Comparison of ENCODE assay signal across 29 cellular contexts in the genomic region with DNA sequence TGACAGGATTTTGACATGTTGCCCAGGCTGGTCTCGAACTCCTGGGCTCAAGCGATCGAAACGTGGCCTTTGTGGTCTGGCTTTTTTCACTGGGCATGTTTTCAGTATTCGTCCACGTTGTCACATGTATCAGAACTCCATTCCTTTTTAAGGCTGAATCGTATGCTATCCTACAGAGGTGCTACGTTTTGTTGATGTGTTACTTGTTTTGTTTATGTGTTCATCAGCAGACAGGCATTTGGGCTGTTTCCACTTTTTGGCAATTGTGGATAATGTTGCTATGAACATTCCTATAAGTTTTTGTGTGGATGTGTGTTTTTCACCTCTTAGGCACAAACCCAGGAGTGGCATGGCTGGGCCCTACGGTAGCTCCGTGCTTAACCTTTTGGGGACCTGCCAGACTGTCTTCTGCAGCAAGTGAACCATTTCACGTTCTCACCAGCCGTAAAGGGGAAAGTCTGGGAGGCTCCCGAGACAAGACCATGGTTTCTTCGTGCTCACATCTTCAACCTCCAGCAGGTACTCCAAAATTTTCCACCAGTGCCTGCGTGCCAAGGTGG. TPM values are rescaled to one million over a fixed set of nuclear protein-coding genes. Genes with fewer than 3 reads are reported as not detected.
DNase-seq lines count a peak whose midpoint lies in the region; ATAC-seq and TF ChIP-seq lines count a peak whose summit lies in the region.
"Had no signal": no experiment of that assay in that cellular context is flagged by ENCODE, and none has a peak within 500 bp of the region (broad histone marks: within the 10 kb centered on the region; RNA-seq: fewer than 3 reads in every experiment).

No MANE protein-coding gene starts in this region.

- H3K27ac ChIP-seq in heart left ventricle: peak overlapping the region in 11 of 12 donors; percentile 68 to 87 (median 75)
- H3K27ac ChIP-seq in left lung: peak overlapping the region; percentile 62 to 63
- H3K27ac ChIP-seq in psoas muscle: peak overlapping the region; percentile 90
- H3K27ac ChIP-seq: C4-2B, epithelial cell of prostate had no signal

- no peak for TF ChIP-seq CTCF in heart left ventricle (IDR thresholded peaks at IDR 0.05)
- TF ChIP-seq CTCF in left lung (IDR thresholded peaks at IDR 0.05): no peak
- TF ChIP-seq CTCF in psoas muscle (IDR thresholded peaks at IDR 0.05): no peak

- TF ChIP-seq POLR2A in heart left ventricle (IDR thresholded peaks at IDR 0.05): no peak

- H3K36me3 ChIP-seq in heart left ventricle: no peaks in the 10 kb centered on the region
- no peaks in the 10 kb centered on the region for H3K36me3 ChIP-seq in left lung
- H3K36me3 ChIP-seq in psoas muscle (ENCODE audit: insufficient read depth in 1 of 2, low read depth in 1 of 2): no peaks in the 10 kb centered on the region

- no peak overlapping the region for H3K4me3 ChIP-seq in heart left ventricle
- H3K4me3 ChIP-seq in left lung: no peak overlapping the region
- no peak overlapping the region for H3K4me3 ChIP-seq in psoas muscle
- H3K4me3 ChIP-seq: skin epidermis had no signal

- ATAC-seq in heart left ventricle (no peak), left lung (no peak), psoas muscle (no peak)
- ATAC-seq: natural killer cell; stimulated activated effector memory CD8-positive, alpha-beta T cell treated with anti-CD3 and anti-CD28 coated beads, Interleukin-12 subunit alpha, Interleukin-12 subunit beta, amount 100 ng/mL, for 72 hours had no signal

- peaks cover 3 to 66% (median 35%) of the 10 kb centered on the region in 12 donors for H3K4me1 ChIP-seq in heart left ventricle
- peaks cover 5 to 40% of the 10 kb centered on the region in 2 donors for H3K4me1 ChIP-seq in left lung
- H3K4me1 ChIP-seq in psoas muscle: peaks cover 78% of the 10 kb centered on the region

- 59 to 77% (median 68%) methylated on average over 15 of the region's 15 CpGs for WGBS in heart left ventricle, 4 donors
- 36 to 62% (median 37%) methylated on average over 15 of the region's 15 CpGs for WGBS in psoas muscle, 3 donors

- H3K9me3 ChIP-seq in heart left ventricle: no peaks in the 10 kb centered on the region
- H3K9me3 ChIP-seq in left lung: no peaks in the 10 kb centered on the region
- H3K9me3 ChIP-seq in psoas muscle: no peaks in the 10 kb centered on the region

- intact Hi-C loops in heart left ventricle (cut with DNase I): loop anchor here in 1 of 10 donors (5.0 kb wide), 1 partner anchor 37 kb away; no protein-coding TSS in a partner anchor
- intact Hi-C loops in cardiac septum (cut with DNase I): loop anchor here (2.0 kb wide), 1 partner anchor 25 kb away; no protein-coding TSS in a partner anchor
- intact Hi-C loops in left lung (cut with DNase I): no loop called here
- intact Hi-C loops in psoas muscle (cut with DNase I): loop anchor here in 1 of 2 donors (5.0 kb wide), 1 partner anchor 37 kb away; no protein-coding TSS in a partner anchor

- no peak for DNase-seq in heart left ventricle
- DNase-seq in cardiac septum (ENCODE audit: low spot score): no peak
- no peak for DNase-seq in left lung
- no peak for DNase-seq in psoas muscle
- DNase-seq in HCEC 1CT: no peak
- no peak for DNase-seq in C1 segment of cervical spinal cord (lab: John Stamatoyannopoulos, UW)
- no peak for DNase-seq in hepatic stellate cell (ENCODE audit: low spot score)
- DNase-seq in activated CD4-positive, CD25-positive, alpha-beta regulatory T cell (lab: John Stamatoyannopoulos, UW): no peak
- DNase-seq: activated CD4-positive, alpha-beta T cell treated with anti-CD3 and anti-CD28 coated beads for 1 hour; activated naive CD4-positive, alpha-beta T cell treated with anti-CD3 and anti-CD28 coated beads for 36 hours; activated T-cell treated with anti-CD3 and anti-CD28 coated beads, Interleukin-2, amount 50 U/mL, for 48 hours; amygdala; Calu3; foreskin fibroblast; hypothalamus; mesendoderm; natural killer cell; NCI-H1048; NCI-H187; NCI-H226; NCI-H774; OCI-M1; SHP77 treated with DMSO at 0.1 percent for 48 hours; stimulated activated CD4-positive, alpha-beta T cell treated with anti-CD3 and anti-CD28 coated beads, Interleukin-1b, Interleukin-23, amount 100 ng/mL, for 48 hours; SW 1271 had no signal

- H3K27me3 ChIP-seq in heart left ventricle (no peaks in the 10 kb centered on the region), left lung (no peaks in the 10 kb centered on the region), psoas muscle (ENCODE audit: insufficient read depth in 3 of 3, low read length in 2 of 3) (no peaks in the 10 kb centered on the region)

RNA-seq across cellular contexts. Expression of gene ADCY9, which starts 26.9 kb away (rescaled TPM):
- total RNA-seq in heart left ventricle (10 to 100 TPM; 39.5 to 85.8 (median 45.3) TPM), cardiac septum (44.0 TPM), left lung (10 to 100 TPM; 39.7 to 61.1 TPM), psoas muscle (10 to 100 TPM; 43.6 to 77.8 (median 51.9) TPM)
- polyA plus RNA-seq in heart left ventricle (10 to 100 TPM; 11.8 to 42.9 TPM), psoas muscle (100 to 1,000 TPM in 1 of 3 donors, 10 to 100 TPM in 1, 1 to 10 TPM in 1; 9.0 to 134 (median 32.8) TPM)
